ENCODE assay signal across 7 cellular contexts in the genomic region with DNA sequence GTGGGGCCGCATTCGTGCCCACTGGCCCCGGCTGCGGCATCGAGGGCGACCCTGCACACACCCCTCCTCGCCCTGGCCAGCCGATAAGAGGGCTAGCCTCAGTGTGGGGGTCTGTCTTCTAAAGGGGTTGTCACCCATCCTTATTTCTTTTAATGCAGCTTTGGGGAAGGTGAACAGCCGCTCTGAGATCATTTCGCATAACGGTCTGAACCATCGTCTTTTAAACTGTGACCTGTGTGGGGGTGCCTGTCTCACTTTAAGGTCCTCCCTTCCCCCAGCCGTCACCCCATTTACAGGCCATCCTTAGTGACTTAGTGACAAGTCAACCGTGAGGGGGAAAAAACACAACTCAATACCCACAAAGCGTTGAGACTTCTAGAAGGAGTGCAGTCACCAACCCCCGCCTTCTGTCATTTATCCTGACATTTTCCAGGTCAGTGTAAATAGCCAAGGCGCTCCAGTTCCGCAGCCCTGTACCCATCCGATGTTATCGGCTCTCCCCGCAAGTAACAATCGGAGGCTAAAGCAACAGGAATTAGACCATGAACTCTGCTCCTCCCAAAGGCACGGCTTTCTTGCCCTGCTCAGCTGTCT. TPM values are rescaled to one million over a fixed set of nuclear protein-coding genes. Genes with fewer than 3 reads are reported as not detected.
DNase-seq lines count a peak whose midpoint lies in the region; TF ChIP-seq lines count a peak whose summit lies in the region.

No MANE protein-coding gene starts in this region.

- no peak for TF ChIP-seq POLR2A in NB4 (IDR thresholded peaks at IDR 0.05; ENCODE audit: extremely low read depth, insufficient read length)

- in situ Hi-C loops in GM13977 (cut with MboI; ENCODE audit: low pct_unique_long_range_greater_than_20kb, low sequenced_read_pairs, unreplicated experiment), result no loop called here

- H3K4me3 ChIP-seq in H7 (ENCODE audit: insufficient read depth, low read depth, low read length), result peak overlapping the region; percentile 81
- H3K4me3 ChIP-seq in NB4 (ENCODE audit: low read depth, low read length), result peak overlapping the region; percentile 58
- H3K4me3 ChIP-seq in cardiac fibroblast (replicated peaks in 1 of 2; ENCODE audit: low read depth in 2 of 2, low read length in 2 of 2), result peak overlapping the region; percentile 61 to 82

- peaks cover 2% of the 10 kb centered on the region; the same call in 1 of the 2 replicates for H3K27me3 ChIP-seq in H7 (ENCODE audit: control insufficient read depth, insufficient read depth, low read length)

- TF ChIP-seq CTCF in GM13977 (IDR thresholded peaks at IDR 0.05; ENCODE audit: extremely low read depth, insufficient read depth, missing control alignments), result no peak
- no peak for TF ChIP-seq CTCF in NB4 (IDR thresholded peaks at IDR 0.05; ENCODE audit: low read depth, low read length)
- TF ChIP-seq CTCF in cardiac fibroblast (IDR thresholded peaks at IDR 0.05; ENCODE audit: low read depth, low read length), result no peak

- H3K36me3 ChIP-seq in H7 (replicated peaks; ENCODE audit: control insufficient read depth, insufficient read depth, low read length), result no peaks in the 10 kb centered on the region

- DNase-seq in GM13977 (ENCODE audit: low spot score), result peak; percentile 43
- DNase-seq in H7, result peak; percentile 47
- peak; percentile 46 for DNase-seq in NB4 (ENCODE audit: low read depth)
- peak; percentile 30 to 52 for DNase-seq in cardiac fibroblast (ENCODE audit: low read depth in 2 of 2)
- DNase-seq in kidney glomerular epithelial cell (lab: John Stamatoyannopoulos, UW), result peak; percentile 22
- DNase-seq in stimulated activated CD8-positive, alpha-beta memory T cell treated with anti-CD3 and anti-CD28 coated beads, Interleukin-4, amount 100 ng/mL, for 48 hours, result peak; percentile 24
- DNase-seq in HPDE6-E6E7 (ENCODE audit: extremely low spot score), result no peak

RNA-seq across cellular contexts. Expression of a gene that starts 0.5 kb away (rescaled TPM):
- total RNA-seq in H7 (2014; rRNA removed; shearing (Covaris generic)), result 14.2 and 22.7 TPM in 2 replicates
